1 cellular context compared by ENCODE assay signal in the genomic region with DNA sequence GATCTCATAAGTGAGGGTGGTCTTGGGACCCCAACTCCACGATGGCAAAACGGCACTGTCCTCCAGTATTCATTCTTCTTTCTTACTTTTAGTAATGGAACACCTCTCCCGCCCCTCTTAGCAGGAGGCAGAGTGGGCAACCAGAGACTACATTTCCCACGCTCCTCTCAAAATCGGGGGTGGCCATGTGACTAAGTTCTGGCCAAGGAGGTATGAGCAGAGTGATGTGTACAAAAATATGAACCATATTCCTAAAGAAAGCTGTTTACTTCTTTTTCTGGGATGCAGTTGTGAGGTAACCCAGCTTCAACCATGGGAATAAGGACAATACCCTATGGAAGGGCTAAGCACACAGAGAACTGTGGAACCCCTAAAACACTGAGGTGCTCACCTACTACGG.
TF ChIP-seq lines count a peak whose summit lies in the region.

No MANE protein-coding gene starts in this region.

TF ChIP-seq in K562, 482 proteins besides CTCF, POLR2A, EP300 and RAD21:
- TF ChIP-seq, protein P1, sequence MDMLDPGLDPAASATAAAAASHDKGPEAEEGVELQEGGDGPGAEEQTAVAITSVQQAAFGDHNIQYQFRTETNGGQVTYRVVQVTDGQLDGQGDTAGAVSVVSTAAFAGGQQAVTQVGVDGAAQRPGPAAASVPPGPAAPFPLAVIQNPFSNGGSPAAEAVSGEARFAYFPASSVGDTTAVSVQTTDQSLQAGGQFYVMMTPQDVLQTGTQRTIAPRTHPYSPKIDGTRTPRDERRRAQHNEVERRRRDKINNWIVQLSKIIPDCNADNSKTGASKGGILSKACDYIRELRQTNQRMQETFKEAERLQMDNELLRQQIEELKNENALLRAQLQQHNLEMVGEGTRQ (CRISPR knock-in tag; IDR thresholded peaks at IDR 0.05), result peak; percentile 24; the same call in 1 of the 2 replicates
- TF ChIP-seq XRCC3 (IDR thresholded peaks at IDR 0.05) (no peak), HCFC1 (IDR thresholded peaks at IDR 0.05; ENCODE audit: low read depth, low read length) (peak; percentile 47)
